In the genomic region with DNA sequence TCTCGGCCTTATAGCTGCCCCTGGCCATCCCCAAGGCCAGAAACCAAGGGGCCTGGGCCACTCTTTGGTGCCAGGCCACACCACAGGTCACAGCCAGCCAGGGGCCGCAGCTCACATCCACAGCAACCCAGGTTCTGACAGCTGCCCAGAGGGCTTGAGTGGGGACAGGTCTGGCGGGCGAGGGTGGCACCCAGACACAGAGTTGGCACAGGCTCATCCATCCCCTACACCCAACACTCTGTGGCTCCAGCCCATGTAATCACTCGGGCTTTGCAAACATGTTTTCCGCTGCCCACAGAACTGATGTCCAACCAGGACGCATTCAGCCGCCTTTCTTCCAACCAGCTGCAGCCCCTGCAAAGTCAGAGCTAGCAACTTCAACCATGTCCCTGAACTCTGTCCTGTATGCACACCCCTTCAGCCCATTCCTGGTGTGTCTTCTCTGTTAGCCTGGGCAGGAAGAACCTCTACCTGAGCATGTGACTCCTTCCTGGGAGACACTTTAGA, we compare ENCODE assay signal across 19 cellular contexts. TPM values are rescaled to one million over a fixed set of nuclear protein-coding genes. Genes with fewer than 3 reads are reported as not detected.
DNase-seq lines count a peak whose midpoint lies in the region; ATAC-seq and TF ChIP-seq lines count a peak whose summit lies in the region.
"Had no signal": no experiment of that assay in that cellular context is flagged by ENCODE, and none has a peak within 500 bp of the region (broad histone marks: within the 10 kb centered on the region; RNA-seq: fewer than 3 reads in every experiment).

No MANE protein-coding gene starts in this region.

- H3K27ac Mint-ChIP-seq in type B pancreatic cell: no peak overlapping the region
- H3K27ac Mint-ChIP-seq: CD4-positive, alpha-beta T cell had no signal

- ATAC-seq in omental fat pad (ENCODE audit: low FRiP score) (peak; percentile 7), HG03565 (IDR thresholded peaks at IDR 0.05; ENCODE audit: unreplicated experiment) (no peak)
- ATAC-seq: K562 had no signal

- DNase-seq in activated effector memory CD4-positive, alpha-beta T cell treated with anti-CD3 and anti-CD28 coated beads, Interleukin-2, amount 50 U/mL, for 16 hours: peak; percentile 46
- no peak for DNase-seq in activated effector memory CD4-positive, alpha-beta T cell treated with Interleukin-2 at 50 U/mL for 16 hours
- DNase-seq in ecto neural progenitor cell (ENCODE audit: low spot score) (peak; percentile 41), omental fat pad (ENCODE audit: low spot score) (no peak), type B pancreatic cell (ENCODE audit: extremely low spot score, unreplicated experiment) (peak; percentile 64), A172 (ENCODE audit: low spot score) (no peak), PC-9 (no peak)
- DNase-seq: DMS153, GDM1, GOT3, NCI-H1105, NCI-H2081, NCI-H446 treated with DMSO at 0.1 percent for 48 hours, NCI-H69, SHP77 had no signal

- H3K36me3 Mint-ChIP-seq in type B pancreatic cell: no peaks in the 10 kb centered on the region

- no peaks in the 10 kb centered on the region for H3K4me1 ChIP-seq in PC-9 (replicated peaks; ENCODE audit: insufficient read depth)
- H3K4me1 ChIP-seq: Peyer's patch had no signal

- H3K4me3 Mint-ChIP-seq in type B pancreatic cell: no peak overlapping the region
- H3K4me3 Mint-ChIP-seq: CD4-positive, alpha-beta T cell had no signal

- no peaks in the 10 kb centered on the region for H3K79me2 ChIP-seq in PC-9 (ENCODE audit: low read depth)

- no peak for TF ChIP-seq CTCF in omental fat pad (IDR thresholded peaks at IDR 0.05)
- TF ChIP-seq CTCF in type B pancreatic cell (conservative IDR thresholded peaks at IDR 0.05): no peak
- no peak for TF ChIP-seq CTCF in PC-9 (conservative IDR thresholded peaks at IDR 0.05)

- H3K9me3 Mint-ChIP-seq in type B pancreatic cell: no peaks in the 10 kb centered on the region
- H3K9me3 Mint-ChIP-seq: CD4-positive, alpha-beta T cell had no signal

- no peak overlapping the region for H3K27ac ChIP-seq in PC-9
- H3K27ac ChIP-seq: Peyer's patch had no signal

- no peaks in the 10 kb centered on the region for H3F3A ChIP-seq in PC-9 (ENCODE audit: insufficient read depth, low read depth)

- intact Hi-C loops in PC-9 (cut with micrococcal nuclease; ENCODE audit: unreplicated experiment): no loop called here

- POLR2A ChIA-PET in PC-9 (lab: Charles Lee; ENCODE audit: unreplicated experiment): no interaction called here

- no peaks in the 10 kb centered on the region for H4K20me1 ChIP-seq in PC-9 (ENCODE audit: insufficient read depth)

- no peaks in the 10 kb centered on the region for H3K9me2 ChIP-seq in PC-9 (ENCODE audit: insufficient read depth)

- peaks cover 3% of the 10 kb centered on the region for H3K27me3 Mint-ChIP-seq in type B pancreatic cell

- no peak overlapping the region for H3K4me2 ChIP-seq in PC-9

- H3K36me3 ChIP-seq in PC-9 (ENCODE audit: low read depth): no peaks in the 10 kb centered on the region
- H3K36me3 ChIP-seq: Peyer's patch had no signal

- H3K4me3 ChIP-seq in PC-9: no peak overlapping the region
- H3K4me3 ChIP-seq: K562, Peyer's patch had no signal

- no peaks in the 10 kb centered on the region for H3K9me3 ChIP-seq in PC-9 (ENCODE audit: insufficient read depth, low read depth)
- H3K9me3 ChIP-seq: Peyer's patch had no signal

- CTCF ChIA-PET in PC-9 (lab: Charles Lee): interaction anchor here (0.7 kb wide), 1 partner anchor 1316 kb away, joined by 6 read pairs; no protein-coding TSS in a partner anchor

- no TSS peak for BruUV-seq in PC-9 (replicated peaks; lab: Mats Ljungman, UMichigan)

- H3K27me3 ChIP-seq in PC-9 (ENCODE audit: insufficient read depth, low read depth): peaks cover 63% of the 10 kb centered on the region
- H3K27me3 ChIP-seq: Peyer's patch had no signal

- H2AFZ ChIP-seq in PC-9: no peak overlapping the region

- H3K4me1 Mint-ChIP-seq in type B pancreatic cell (ENCODE audit: unreplicated experiment): no peaks in the 10 kb centered on the region

RNA-seq across cellular contexts. Expression of gene PPP2R2D, which starts 57.7 kb away (rescaled TPM):
- total RNA-seq in omental fat pad (10 to 100 TPM; 25.0 to 33.7 (median 28.7) TPM), type B pancreatic cell (ENCODE audit: low replicate concordance) (36.6 and 38.1 TPM in 2 replicates), PC-9 (2021) (23.5 TPM in 2 replicates)
- 21.3 and 22.7 TPM in 2 replicates for total RNA-seq in A172 (2014; rRNA removed; shearing (Covaris generic))

Comparison
In these comparisons a context has a peak if more than half of its experiments do, and no peak if none do; other contexts are left out.
1. DNase-seq: peak in activated effector memory CD4-positive, alpha-beta T cell treated with anti-CD3 and anti-CD28 coated beads, Interleukin-2, amount 50 U/mL, for 16 hours (single experiment), ecto neural progenitor cell (single experiment) and type B pancreatic cell (single experiment); none in activated effector memory CD4-positive, alpha-beta T cell treated with Interleukin-2 at 50 U/mL for 16 hours (single experiment), omental fat pad (single experiment), A172 (single experiment) and PC-9 (0 of 2).